ENCODE assay signal across 1 cellular context in the genomic region with DNA sequence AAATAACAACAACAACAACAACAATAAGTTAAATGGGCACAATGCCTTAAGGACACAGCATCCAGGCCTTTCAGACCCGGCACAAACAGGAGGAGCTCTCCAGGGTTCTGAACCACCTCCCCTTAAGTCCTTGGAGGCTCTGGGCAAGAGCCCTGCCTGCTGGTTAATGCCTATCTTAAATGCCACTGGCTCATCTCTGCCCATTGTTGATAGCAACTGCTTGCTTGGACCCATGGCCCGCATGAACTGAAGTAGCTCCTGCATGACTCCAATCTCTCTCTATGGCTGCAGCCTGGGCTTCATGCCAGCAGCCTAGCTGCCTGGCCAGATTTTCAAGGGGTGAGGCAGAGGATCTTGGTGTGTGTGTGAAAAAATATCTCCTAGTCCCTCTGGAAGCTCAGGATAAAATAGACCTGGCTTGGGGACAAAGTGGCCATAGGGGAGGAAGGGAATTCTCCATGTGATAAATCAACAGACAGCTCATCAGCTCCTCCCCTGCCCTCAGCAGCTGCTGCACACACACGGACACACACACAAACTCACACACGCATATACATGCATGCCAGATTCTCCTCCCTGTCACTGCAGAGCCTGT.
A peak's percentile ranks its signal among the peaks of the same experiment; 100 is the strongest.
TF ChIP-seq lines count a peak whose summit lies in the region.

No MANE protein-coding gene starts in this region.

TF ChIP-seq in WTC11, 78 proteins besides CTCF, POLR2A, EP300 and RAD21 (continued from another document):
- TF ChIP-seq, protein P1, sequence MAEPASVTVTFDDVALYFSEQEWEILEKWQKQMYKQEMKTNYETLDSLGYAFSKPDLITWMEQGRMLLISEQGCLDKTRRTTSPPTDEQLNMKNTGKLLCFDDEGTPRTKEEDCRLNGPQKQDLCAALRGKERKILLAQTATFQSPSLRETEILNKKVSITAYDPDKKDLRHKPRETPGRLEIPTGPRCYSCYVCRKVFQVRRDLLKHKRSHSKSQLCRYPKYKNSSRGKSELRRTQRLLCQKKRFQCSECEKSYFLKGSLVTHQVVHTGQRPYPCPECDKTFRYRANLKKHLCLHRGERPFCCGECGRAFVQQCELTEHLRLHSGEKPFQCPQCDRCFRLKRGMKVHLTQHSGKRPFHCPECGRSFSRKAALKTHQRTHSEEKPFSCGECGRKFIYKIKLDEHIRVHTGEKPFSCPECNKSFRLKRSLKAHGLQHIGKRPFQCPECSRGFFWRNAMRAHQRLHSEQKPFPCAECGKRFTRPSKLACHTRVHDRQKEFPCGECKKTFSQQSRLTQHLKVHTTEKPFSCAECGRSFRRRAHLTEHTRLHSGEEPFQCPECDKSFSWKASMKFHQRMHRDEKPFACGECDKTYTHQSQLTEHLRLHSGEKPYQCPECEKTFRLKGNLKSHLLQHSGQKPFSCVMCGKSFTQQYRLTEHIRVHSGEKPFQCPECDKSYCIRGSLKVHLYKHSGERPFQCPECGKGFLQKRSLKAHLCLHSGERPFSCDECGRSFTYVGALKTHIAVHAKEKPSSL (CRISPR knock-in tag; conservative IDR thresholded peaks at IDR 0.05): no peak
- 0 out of 2 replicates have a peak, but pooled peaks have one; percentile 60 for TF ChIP-seq TEAD4 (CRISPR knock-in tag; IDR thresholded peaks at IDR 0.05)
- TF ChIP-seq, protein P2, sequence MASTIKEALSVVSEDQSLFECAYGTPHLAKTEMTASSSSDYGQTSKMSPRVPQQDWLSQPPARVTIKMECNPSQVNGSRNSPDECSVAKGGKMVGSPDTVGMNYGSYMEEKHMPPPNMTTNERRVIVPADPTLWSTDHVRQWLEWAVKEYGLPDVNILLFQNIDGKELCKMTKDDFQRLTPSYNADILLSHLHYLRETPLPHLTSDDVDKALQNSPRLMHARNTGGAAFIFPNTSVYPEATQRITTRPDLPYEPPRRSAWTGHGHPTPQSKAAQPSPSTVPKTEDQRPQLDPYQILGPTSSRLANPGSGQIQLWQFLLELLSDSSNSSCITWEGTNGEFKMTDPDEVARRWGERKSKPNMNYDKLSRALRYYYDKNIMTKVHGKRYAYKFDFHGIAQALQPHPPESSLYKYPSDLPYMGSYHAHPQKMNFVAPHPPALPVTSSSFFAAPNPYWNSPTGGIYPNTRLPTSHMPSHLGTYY (CRISPR knock-in tag; IDR thresholded peaks at IDR 0.05): no peak
- TF ChIP-seq ZNF138 (CRISPR knock-in tag; conservative IDR thresholded peaks at IDR 0.05): no peak
- TF ChIP-seq TEAD1 (CRISPR knock-in tag; IDR thresholded peaks at IDR 0.05): peak; percentile 60; the same call in 1 of the 2 replicates
TF ChIP-seq in WTC11: peak in this region for 9.
